In genomic region chr15:76285241-76285825, GRCh38 we compare ENCODE assay signal across 10 cellular contexts. TPM values are rescaled to one million over a fixed set of nuclear protein-coding genes. Genes with fewer than 3 reads are reported as not detected.
DNase-seq lines count a peak whose midpoint lies in the region; ATAC-seq and TF ChIP-seq lines count a peak whose summit lies in the region.
"Had no signal": no experiment of that assay in that cellular context is flagged by ENCODE, and none has a peak within 500 bp of the region (broad histone marks: within the 10 kb centered on the region; RNA-seq: fewer than 3 reads in every experiment).

No MANE protein-coding gene starts in this region.

- CTCF ChIA-PET in Calu3 (lab: Charles Lee), result no interaction called here

- H3K4me3 Mint-ChIP-seq in Calu3 (ENCODE audit: low read depth, unreplicated experiment), result no peak overlapping the region

- peaks cover 83% of the 10 kb centered on the region for H3K36me3 ChIP-seq in adipocyte (ENCODE audit: control insufficient read depth, insufficient read depth, low read length, severe bottlenecking)

- H3K36me3 Mint-ChIP-seq in Calu3 (ENCODE audit: insufficient read depth, unreplicated experiment), result peaks cover 30% of the 10 kb centered on the region

- H3K27ac Mint-ChIP-seq in Calu3 (ENCODE audit: unreplicated experiment), result no peak overlapping the region

- no peaks in the 10 kb centered on the region for H3K27me3 Mint-ChIP-seq in Calu3 (ENCODE audit: unreplicated experiment)

- ATAC-seq in GM18511 (IDR thresholded peaks at IDR 0.05; ENCODE audit: unreplicated experiment), result no peak

- H3K9me3 Mint-ChIP-seq in Calu3 (ENCODE audit: low read depth, unreplicated experiment), result no peaks in the 10 kb centered on the region

- no peaks in the 10 kb centered on the region for H3K4me1 Mint-ChIP-seq in Calu3 (ENCODE audit: low read depth, unreplicated experiment)

- DNase-seq in Calu3 (peak; percentile 32), HPDE6-E6E7 (ENCODE audit: extremely low spot score) (peak; percentile 36), adipocyte (ENCODE audit: low read depth) (peak; percentile 13), left kidney (ENCODE audit: low read depth, low spot score) (peak; percentile 9), DMS153 (lab: John Stamatoyannopoulos, UW) (no peak), NCI-H2081 (lab: John Stamatoyannopoulos, UW) (no peak)
- DNase-seq in activated CD4-positive, alpha-beta T cell treated with anti-CD3 and anti-CD28 coated beads for 4 hours, result no peak
- DNase-seq: activated naive CD4-positive, alpha-beta T cell treated with anti-CD3 and anti-CD28 coated beads, Interleukin-2, amount 50 U/mL, for 16 hours; mucosa of descending colon had no signal

- H3K9ac ChIP-seq in adipocyte (ENCODE audit: low read length), result no peak overlapping the region

- peak; percentile 62 for TF ChIP-seq CTCF in Calu3 (IDR thresholded peaks at IDR 0.05; ENCODE audit: unreplicated experiment)

- intact Hi-C loops in Calu3 (cut with micrococcal nuclease; ENCODE audit: unreplicated experiment), result loop anchor here (1.0 to 5.0 kb wide), 2 partner anchors 48 to 94 kb away; no protein-coding TSS in a partner anchor

- no peak overlapping the region for H3K4me3 ChIP-seq in adipocyte (ENCODE audit: low read length)
- H3K4me3 ChIP-seq: mucosa of descending colon had no signal

- H3K4me1 ChIP-seq in adipocyte (ENCODE audit: control insufficient read depth, insufficient read depth, low read length), result peaks cover 13% of the 10 kb centered on the region

- H3K9me3 ChIP-seq in adipocyte (ENCODE audit: control insufficient read depth, low read length), result no peaks in the 10 kb centered on the region
- H3K9me3 ChIP-seq: mucosa of descending colon had no signal

- no peaks in the 10 kb centered on the region for H3K27me3 ChIP-seq in adipocyte (replicated peaks; ENCODE audit: control insufficient read depth, insufficient read depth, low read length)

- BruUV-seq in Calu3 (replicated peaks; lab: Mats Ljungman, UMichigan), result no TSS peak

RNA-seq across cellular contexts. Expression of gene ETFA, which starts 25.9 kb away (rescaled TPM):
- total RNA-seq in Calu3 (2022), result 230 and 252 TPM in 2 replicates

RNA-seq across cellular contexts. Expression of gene ISL2, which starts 51.2 kb away (rescaled TPM):
- total RNA-seq in Calu3 (2022), result 5.3 and 7.6 TPM in 2 replicates

Comparison
In these comparisons a context has a peak if more than half of its experiments do, and no peak if none do; other contexts are left out.
1. DNase-seq: peak in Calu3 (single experiment), HPDE6-E6E7 (single experiment), adipocyte (single experiment) and left kidney (single experiment); none in activated CD4-positive, alpha-beta T cell treated with anti-CD3 and anti-CD28 coated beads for 4 hours (0 of 2), DMS153 (single experiment) and NCI-H2081 (0 of 2).